In genomic region chr3:171801738-171802600, GRCh38 we compare ENCODE assay signal across 12 cellular contexts. TPM values are rescaled to one million over a fixed set of nuclear protein-coding genes. Genes with fewer than 3 reads are reported as not detected.
A peak's percentile ranks its signal among the peaks of the same experiment; 100 is the strongest.
DNase-seq lines count a peak whose midpoint lies in the region; ATAC-seq and TF ChIP-seq lines count a peak whose summit lies in the region.
"Had no signal": no experiment of that assay in that cellular context is flagged by ENCODE, and none has a peak within 500 bp of the region (broad histone marks: within the 10 kb centered on the region; RNA-seq: fewer than 3 reads in every experiment).

No MANE protein-coding gene starts in this region.

- H3K36me3 ChIP-seq in adrenal gland (replicated peaks in 1 of 2) = no peaks in the 10 kb centered on the region
- no peaks in the 10 kb centered on the region for H3K36me3 ChIP-seq in left ventricle myocardium inferior
- no peaks in the 10 kb centered on the region for H3K36me3 ChIP-seq in stomach smooth muscle (ENCODE audit: control insufficient read depth in 2 of 2, insufficient read depth in 2 of 2, low read length in 2 of 2)

- no peak overlapping the region for H3K9ac ChIP-seq in stomach smooth muscle (ENCODE audit: low read length in 2 of 2)

- H3K4me1 Mint-ChIP-seq in immature natural killer cell = peaks cover 1 to 8% of the 10 kb centered on the region in 2 donors
- H3K4me1 Mint-ChIP-seq: nephron progenitor cell had no signal

- H3K4me1 ChIP-seq in adrenal gland (replicated peaks in 1 of 2) (peaks cover 0 to 67% of the 10 kb centered on the region in 2 donors), left ventricle myocardium inferior (peaks cover 57% of the 10 kb centered on the region), stomach smooth muscle (ENCODE audit: control insufficient read depth, insufficient read depth, low read length) (peaks cover 3% of the 10 kb centered on the region)

- no peak overlapping the region for H3K4me3 Mint-ChIP-seq in immature natural killer cell
- H3K4me3 Mint-ChIP-seq: nephron progenitor cell had no signal

- H3K27me3 ChIP-seq in adrenal gland (no peaks in the 10 kb centered on the region), left ventricle myocardium inferior (ENCODE audit: low read depth) (no peaks in the 10 kb centered on the region), stomach smooth muscle (ENCODE audit: control insufficient read depth in 1 of 2, insufficient read depth in 2 of 2, low read length in 2 of 2) (no peaks in the 10 kb centered on the region)

- intact Hi-C loops in adrenal gland (cut with DNase I) (no loop called here), left ventricle myocardium inferior (cut with micrococcal nuclease) (no loop called here)

- DNase-seq in adrenal gland (no peak), left ventricle myocardium inferior (no peak), immature natural killer cell (no peak)
- no peak for DNase-seq in activated CD8-positive, alpha-beta memory T cell treated with anti-CD3 and anti-CD28 coated beads, Interleukin-2, amount 50 U/mL, for 48 hours
- DNase-seq: caudate nucleus; NCI-H446 treated with DMSO at 0.1 percent for 48 hours; nephron progenitor cell; stimulated activated naive CD8-positive, alpha-beta T cell treated with anti-CD3 and anti-CD28 coated beads, Interleukin-15, Interleukin-2, amounts not matched to agents 100 U/mL and 50 U/mL, for 24 hours had no signal

- ATAC-seq in GM18868 (IDR thresholded peaks at IDR 0.05; ENCODE audit: unreplicated experiment) (peak; percentile 48), HG03565 (IDR thresholded peaks at IDR 0.05; ENCODE audit: unreplicated experiment) (no peak), HG03571 (IDR thresholded peaks at IDR 0.05; ENCODE audit: unreplicated experiment) (no peak)
- ATAC-seq: stimulated activated naive CD8-positive, alpha-beta T cell treated with anti-CD3 and anti-CD28 coated beads, Interleukin-15, Interleukin-2, amounts not matched to agents 100 U/mL and 50 U/mL, for 24 hours had no signal

- 55 to 64% (median 58%) methylated on average over 4 of the region's 4 CpGs for WGBS in adrenal gland, 4 donors

- peaks cover 0 to 1% (median 0%) of the 10 kb centered on the region in 3 donors for H3K27me3 Mint-ChIP-seq in immature natural killer cell (ENCODE audit: low read depth in 3 of 3)

- no peak overlapping the region for H3K4me3 ChIP-seq in adrenal gland
- H3K4me3 ChIP-seq in left ventricle myocardium inferior = no peak overlapping the region
- H3K4me3 ChIP-seq in stomach smooth muscle (ENCODE audit: low read length in 2 of 2) = no peak overlapping the region

- no peak for TF ChIP-seq POLR2A in adrenal gland (IDR thresholded peaks at IDR 0.05)

- TF ChIP-seq CTCF in adrenal gland (IDR thresholded peaks at IDR 0.05) (no peak), left ventricle myocardium inferior (IDR thresholded peaks at IDR 0.05; ENCODE audit: borderline replicate concordance) (no peak)

- no peaks in the 10 kb centered on the region for H3K9me3 Mint-ChIP-seq in immature natural killer cell
- H3K9me3 Mint-ChIP-seq: nephron progenitor cell had no signal

- H3K27ac Mint-ChIP-seq in immature natural killer cell = no peak overlapping the region
- H3K27ac Mint-ChIP-seq: nephron progenitor cell had no signal

- H3K27ac ChIP-seq in adrenal gland (peak overlapping the region in 4 of 5 donors; percentile 2 to 64 (median 42)), left ventricle myocardium inferior (replicated peaks) (peak overlapping the region; percentile 86), stomach smooth muscle (ENCODE audit: low read length) (peak overlapping the region; percentile 20)

- H3K9me3 ChIP-seq in adrenal gland (replicated peaks in 1 of 3) (no peaks in the 10 kb centered on the region), left ventricle myocardium inferior (replicated peaks) (no peaks in the 10 kb centered on the region), stomach smooth muscle (ENCODE audit: control insufficient read depth in 2 of 2, low read length in 2 of 2) (no peaks in the 10 kb centered on the region)

- H3K36me3 Mint-ChIP-seq in immature natural killer cell = peaks cover 0 to 5% (median 0%) of the 10 kb centered on the region in 3 donors

RNA-seq across cellular contexts. Expression of gene PLD1, which starts 8.3 kb away (rescaled TPM):
- total RNA-seq in adrenal gland = 100 to 1,000 TPM in 6 of 8 donors, 10 to 100 TPM in 2; 60.3 to 178 (median 126) TPM
- 10 to 100 TPM; 25.7 to 79.8 (median 36.5) TPM for polyA plus RNA-seq in adrenal gland
- 59.5 TPM for total RNA-seq in left ventricle myocardium inferior
- polyA plus RNA-seq in immature natural killer cell = 1 to 10 TPM in 2 of 3 donors, not detected in 1; 3.8 to 7.2 TPM

RNA-seq across cellular contexts. Expression of gene TMEM212, which starts 41.2 kb away (rescaled TPM):
- not detected for total RNA-seq in adrenal gland
- not detected for polyA plus RNA-seq in adrenal gland
- total RNA-seq in left ventricle myocardium inferior = not detected
- polyA plus RNA-seq in immature natural killer cell = not detected

Comparison
In these comparisons a context has a peak if more than half of its experiments do, and no peak if none do; other contexts are left out.
1. H3K27ac ChIP-seq: peak in every context shown above with its lines; median percentile 86 in left ventricle myocardium inferior; 42 in adrenal gland; 20 in stomach smooth muscle.